In the genomic region with DNA sequence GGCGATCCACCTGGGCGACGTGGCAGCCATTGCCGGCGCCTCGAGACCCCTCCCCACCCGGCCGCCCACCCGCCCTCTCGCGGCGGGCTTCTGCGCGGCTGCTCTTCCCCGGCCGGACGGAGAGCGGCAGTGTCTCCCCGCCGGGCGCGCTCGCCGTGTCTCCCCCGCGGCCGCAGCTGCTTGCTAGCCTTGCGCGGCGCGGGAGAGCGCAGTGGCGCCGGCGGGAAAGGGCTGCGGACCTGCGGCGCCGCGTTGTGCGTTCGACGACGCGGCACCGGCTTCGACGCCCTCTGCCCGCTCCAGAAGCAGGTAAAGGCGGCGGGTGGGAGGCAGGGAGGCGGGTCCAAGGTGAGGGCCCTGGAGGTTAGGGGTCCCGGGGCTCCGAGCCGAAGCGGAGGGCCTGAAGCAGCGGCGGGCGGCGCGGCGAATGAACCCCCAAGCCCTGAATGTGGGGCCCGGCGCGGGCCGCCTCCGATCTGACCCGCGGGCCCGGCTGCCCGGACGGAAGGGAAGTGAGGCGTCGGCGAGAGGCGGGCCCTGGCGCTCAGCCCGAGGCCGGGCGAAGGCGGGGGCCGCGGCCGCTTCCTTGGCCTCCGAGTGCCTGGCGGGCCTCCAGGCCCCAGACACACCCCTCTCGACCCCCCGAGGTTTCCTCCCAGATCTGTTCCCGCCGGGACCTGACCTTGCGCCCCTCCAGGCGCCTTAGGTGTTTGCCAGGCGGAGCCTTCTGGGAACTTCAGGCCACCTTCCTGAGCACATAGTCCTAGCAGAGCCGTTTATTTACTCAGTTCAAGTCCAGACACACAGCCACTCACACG, we compare ENCODE assay signal across 8 cellular contexts. TPM values are rescaled to one million over a fixed set of nuclear protein-coding genes. Genes with fewer than 3 reads are reported as not detected.
A peak's percentile ranks its signal among the peaks of the same experiment; 100 is the strongest.
DNase-seq lines count a peak whose midpoint lies in the region; ATAC-seq and TF ChIP-seq lines count a peak whose summit lies in the region.

N4BP2 (plus strand) TSS at position 129 of the 818 bp plus-strand sequence. CDS start 40,491 bp downstream, outside the sequence.

- H3K9me2 ChIP-seq in Loucy (replicated peaks; ENCODE audit: low read depth, low read length) = no peaks in the 10 kb centered on the region

- H4K20me1 ChIP-seq in Loucy (ENCODE audit: insufficient read depth, low read length, poor library complexity, severe bottlenecking) = peaks cover 17% of the 10 kb centered on the region

- H3K9me3 ChIP-seq in ES-I3 (ENCODE audit: control insufficient read depth, insufficient read depth, low read length) = no peaks in the 10 kb centered on the region
- H3K9me3 ChIP-seq in Loucy (ENCODE audit: insufficient read depth, low read depth, low read length) = no peaks in the 10 kb centered on the region
- H3K9me3 ChIP-seq in gastroesophageal sphincter = no peaks in the 10 kb centered on the region

- peak; percentile 94 for DNase-seq in H7
- peak; percentile 85 for DNase-seq in SK-N-DZ (ENCODE audit: low spot score)
- peak; percentile 74 for DNase-seq in activated naive CD4-positive, alpha-beta T cell treated with Interleukin-2 at 50 U/mL for 16 hours
- DNase-seq in occipital lobe (lab: John Stamatoyannopoulos, UW) = peak; percentile 65

- no peak for TF ChIP-seq EP300 in gastroesophageal sphincter (IDR thresholded peaks at IDR 0.05)

- H3F3A ChIP-seq in Loucy (ENCODE audit: low read depth) = 0 out of 2 replicates have a peak, but pooled peaks cover 5% of the 10 kb centered on the region

- peaks cover 6% of the 10 kb centered on the region; the same call in 1 of the 2 replicates for H3K4me1 ChIP-seq in ES-I3 (ENCODE audit: insufficient read depth, low read length)
- peaks cover 30% of the 10 kb centered on the region for H3K4me1 ChIP-seq in Loucy (ENCODE audit: insufficient read depth, low read length, poor library complexity, severe bottlenecking)
- H3K4me1 ChIP-seq in gastroesophageal sphincter = peaks cover 0 to 33% (median 0%) of the 10 kb centered on the region in 3 donors

- peak within 1 kb of the TSS; percentile 100 for H3K9ac ChIP-seq in ES-I3 (ENCODE audit: low read depth, low read length)
- peak within 1 kb of the TSS; percentile 96 for H3K9ac ChIP-seq in Loucy (ENCODE audit: low read depth, low read length, poor library complexity, severe bottlenecking)

- peak within 1 kb of the TSS; percentile 75 for H3K4me3 ChIP-seq in H7 (ENCODE audit: insufficient read depth, low read depth, low read length)
- H3K4me3 ChIP-seq in Loucy (ENCODE audit: low read length, poor library complexity, severe bottlenecking) = peak within 1 kb of the TSS; percentile 98
- peak within 1 kb of the TSS; percentile 93 to 98 for H3K4me3 ChIP-seq in gastroesophageal sphincter

- H3K79me2 ChIP-seq in Loucy (ENCODE audit: insufficient read depth, low read length) = peaks cover 54% of the 10 kb centered on the region

- peak; percentile 57 for TF ChIP-seq CTCF in Loucy (conservative IDR thresholded peaks at IDR 0.05; ENCODE audit: low read length)
- TF ChIP-seq CTCF in gastroesophageal sphincter (IDR thresholded peaks at IDR 0.05) = peak; percentile 65 to 95 (median 70)

- peak within 1 kb of the TSS; percentile 93 for H3K4me2 ChIP-seq in Loucy (ENCODE audit: low read depth, low read length, poor library complexity, severe bottlenecking)

- peak; percentile 94 to 95 for TF ChIP-seq POLR2A in gastroesophageal sphincter (IDR thresholded peaks at IDR 0.05)

- WGBS in gastroesophageal sphincter (ENCODE audit: low coverage in 1 of 2), 2 donors = 0% methylated on average over 1 to 7 of the region's 95 CpGs

- H2AFZ ChIP-seq in Loucy (ENCODE audit: low read length) = peak within 1 kb of the TSS; percentile 82

- peak within 1 kb of the TSS; percentile 99 to 100 (median 100) for H3K27ac ChIP-seq in gastroesophageal sphincter
- H3K27ac ChIP-seq in temporal lobe (ENCODE audit: low read depth, low read length) = peak within 1 kb of the TSS; percentile 84

- H3K36me3 ChIP-seq in ES-I3 (ENCODE audit: insufficient read depth, low read length) = no peaks in the 10 kb centered on the region
- H3K36me3 ChIP-seq in H7 (replicated peaks; ENCODE audit: control insufficient read depth, insufficient read depth, low read length) = no peaks in the 10 kb centered on the region
- H3K36me3 ChIP-seq in Loucy (ENCODE audit: insufficient read depth, low read length) = no peaks in the 10 kb centered on the region
- no peaks in the 10 kb centered on the region for H3K36me3 ChIP-seq in gastroesophageal sphincter

- peak; percentile 86 for ATAC-seq in gastroesophageal sphincter

- H3K27me3 ChIP-seq in H7 (ENCODE audit: control insufficient read depth, insufficient read depth, low read length) (no peaks in the 10 kb centered on the region), Loucy (ENCODE audit: insufficient read depth, low read length, poor library complexity, severe bottlenecking) (no peaks in the 10 kb centered on the region), gastroesophageal sphincter (no peaks in the 10 kb centered on the region)

RNA-seq across cellular contexts. Expression of gene N4BP2, which starts in this region (rescaled TPM):
- total RNA-seq in H7 (2014; rRNA removed; shearing (Covaris generic)) = 18.0 and 20.9 TPM in 2 replicates
- 8.6 and 11.4 TPM in 2 replicates for polyA plus RNA-seq in SK-N-DZ (2014; cell fraction: cytosol; rRNA removed)
- polyA plus RNA-seq in SK-N-DZ (2014; cell fraction: nucleus; rRNA removed) = 7.8 and 10.1 TPM in 2 replicates
- total RNA-seq in gastroesophageal sphincter (10 to 100 TPM in 1 of 4 donors, 1 to 10 TPM in 3; 5.3 to 14.5 (median 7.3) TPM), occipital lobe (67.1 TPM), temporal lobe (60.2 TPM)

Comparison
In these comparisons a context has a peak if more than half of its experiments do, and no peak if none do; other contexts are left out.
1. Peak in every context shown above with its lines: DNase-seq, ATAC-seq, H3K4me3 ChIP-seq and H3K27ac ChIP-seq.